In genomic region chr3:75268576-75268975, GRCh38 we compare ENCODE assay signal across 7 cellular contexts.
DNase-seq lines count a peak whose midpoint lies in the region; ATAC-seq, FAIRE-seq and TF ChIP-seq lines count a peak whose summit lies in the region.
"Not testable (repeated sequence)": the region's sequence is repeated elsewhere in the genome, so short reads cannot be mapped to it uniquely, and the experiment has no call there.

No MANE protein-coding gene starts in this region.

- not testable (repeated sequence) for H3K23me2 ChIP-seq in H1 (ENCODE audit: low read depth, low read length)

- SMC1A ChIA-PET in GM12878 (lab: Charles Lee; ENCODE audit: uncharacterized antibody, unreplicated experiment) = not testable (repeated sequence)

- CTCF ChIA-PET in A549 (lab: Yijun Ruan, JAX) (interaction anchor here (1.0 kb wide), 1 partner anchor 312 kb away, joined by 3 read pairs; no protein-coding TSS in a partner anchor), H1 (lab: Charles Lee; ENCODE audit: partially characterized antibody) (interaction anchor here (1.3 to 3.2 kb wide), 2 partner anchors 10 to 93 kb away, joined by 3 to 11 read pairs; no protein-coding TSS in a partner anchor)
- CTCF ChIA-PET in GM12878 (lab: Yijun Ruan, JAX) = not testable (repeated sequence)

- not testable (repeated sequence) for DNase-seq in A549 (ENCODE audit: low read depth in 1 of 2, low spot score in 1 of 2); GM18507 (ENCODE audit: extremely low spot score, insufficient read length, low read depth); GM12878 (ENCODE audit: low read depth, low spot score); H1 (ENCODE audit: low read depth in 1 of 2, low spot score in 2 of 2); keratinocyte (ENCODE audit: low read depth, low spot score)
- DNase-seq in NCI-H1048 (lab: John Stamatoyannopoulos, UW) (peak; percentile 53), SK-MEL-5 (ENCODE audit: low read depth, low spot score) (peak; percentile 78)

- not testable (repeated sequence) for H3K4me1 ChIP-seq in A549; GM12878 (ENCODE audit: control insufficient read depth, insufficient read depth, low read length); H1 (replicated peaks in 1 of 4; ENCODE audit: control insufficient read depth in 3 of 4, insufficient read depth in 4 of 4, low read length in 3 of 4); keratinocyte (ENCODE audit: control insufficient read depth, extremely low read depth, insufficient read depth, low read length)

- intact Hi-C loops in GM12878 (cut with micrococcal nuclease; ENCODE audit: unreplicated experiment) = not testable (repeated sequence)

- H3K27ac ChIP-seq in A549; GM12878 (ENCODE audit: control insufficient read depth, insufficient read depth); H1 (ENCODE audit: low read depth, low read length); keratinocyte (ENCODE audit: control insufficient read depth, insufficient read depth, low read length): not testable (repeated sequence)

- not testable (repeated sequence) for H4K20me1 ChIP-seq in GM12878 (ENCODE audit: control insufficient read depth, insufficient read depth); H1 (replicated peaks in 1 of 2; ENCODE audit: control insufficient read depth in 1 of 2, insufficient read depth in 2 of 2, low read length in 2 of 2); keratinocyte (ENCODE audit: control insufficient read depth, extremely low read depth, insufficient read depth, low read length)

- H3K4me2 ChIP-seq in A549; GM12878 (ENCODE audit: control insufficient read depth, insufficient read depth); H1 (ENCODE audit: insufficient read depth in 1 of 2, low read depth in 2 of 2, low read length in 2 of 2); keratinocyte (ENCODE audit: control insufficient read depth, extremely low read depth, insufficient read depth, low read depth, low read length): not testable (repeated sequence)

- TF ChIP-seq RAD21 in A549 (conservative IDR thresholded peaks at IDR 0.05 in 1 of 2, IDR thresholded peaks at IDR 0.05 in 1 of 2); GM12878 (IDR thresholded peaks at IDR 0.05; ENCODE audit: insufficient read depth, low read depth, low read length); H1 (IDR thresholded peaks at IDR 0.05 in 1 of 2, conservative IDR thresholded peaks at IDR 0.05 in 1 of 2; ENCODE audit: low read depth in 2 of 2, low read length in 2 of 2): not testable (repeated sequence)

- H2BK120ac ChIP-seq in H1 (replicated peaks; ENCODE audit: low read depth, low read length) = not testable (repeated sequence)

- H2BK15ac ChIP-seq in H1 (ENCODE audit: low read length) = not testable (repeated sequence)

- TF ChIP-seq CTCF in A549 (IDR thresholded peaks at IDR 0.05); GM12878 (IDR thresholded peaks at IDR 0.05 in 2 of 3, conservative IDR thresholded peaks at IDR 0.05 in 1 of 3; ENCODE audit: control insufficient read depth in 2 of 3, extremely low read depth in 1 of 3, insufficient read depth in 1 of 3, low read depth in 3 of 3, low read length in 3 of 3); H1 (IDR thresholded peaks at IDR 0.05; ENCODE audit: control extremely low read depth in 1 of 3, insufficient read depth in 1 of 3, low read depth in 1 of 3, low read length in 3 of 3); keratinocyte (optimal IDR thresholded peaks at IDR 0.05 in 1 of 3, IDR thresholded peaks at IDR 0.05 in 1 of 3, conservative IDR thresholded peaks at IDR 0.05 in 1 of 3; ENCODE audit: extremely low read depth in 1 of 3, insufficient read depth in 2 of 3, low read length in 3 of 3): not testable (repeated sequence)

- H3K4ac ChIP-seq in H1 (replicated peaks; ENCODE audit: insufficient read length, low read depth, low read length) = not testable (repeated sequence)

- H3K23ac ChIP-seq in H1 (ENCODE audit: insufficient read length) = not testable (repeated sequence)

- 59% methylated on average over 2 of the region's 2 CpGs for WGBS in A549 (ENCODE audit: missing lambda C conversion rate)
- 47% methylated on average over 2 of the region's 2 CpGs for WGBS in GM12878 (ENCODE audit: insufficient coverage, insufficient replicate concordance, low lambda C conversion rate, missing lambda C conversion rate)
- 98% methylated on average over 2 of the region's 2 CpGs; no CpG with 5 or more reads in 1 of the 2 experiments for WGBS in H1 (ENCODE audit: extremely low coverage in 1 of 2, insufficient coverage in 1 of 2, insufficient read length in 1 of 2, insufficient replicate concordance in 2 of 2, low coverage in 1 of 2, low lambda C conversion rate in 2 of 2, missing lambda C conversion rate in 1 of 2), 2 experiments

- not testable (repeated sequence) for ATAC-seq in A549, GM12878

- not testable (repeated sequence) for H2AK5ac ChIP-seq in H1 (ENCODE audit: low read depth, low read length)

- in situ Hi-C loops in SK-MEL-5 (cut with HindIII; ENCODE audit: low pct_unique_long_range_greater_than_20kb, low sequenced_read_pairs); GM12878 (cut with MboI): not testable (repeated sequence)

- H3K36me3 ChIP-seq in GM12878 (ENCODE audit: control insufficient read depth in 2 of 2, insufficient read depth in 2 of 2, low read length in 1 of 2); H1 (ENCODE audit: control insufficient read depth in 2 of 4, insufficient read depth in 4 of 4, low read length in 3 of 4); keratinocyte (ENCODE audit: control insufficient read depth in 2 of 2, extremely low read depth in 1 of 2, insufficient read depth in 2 of 2, low read length in 2 of 2): not testable (repeated sequence)

- not testable (repeated sequence) for H3K14ac ChIP-seq in H1 (ENCODE audit: insufficient read length)

- not testable (repeated sequence) for H2BK20ac ChIP-seq in H1 (ENCODE audit: low read length)

- not testable (repeated sequence) for H4K91ac ChIP-seq in H1 (replicated peaks; ENCODE audit: insufficient read length, low read length)

- not testable (repeated sequence) for BruUV-seq in GM12878 (replicated peaks; lab: Mats Ljungman, UMichigan)

- not testable (repeated sequence) for H2AFZ ChIP-seq in GM12878 (ENCODE audit: control insufficient read depth, low read depth, low read length); keratinocyte (ENCODE audit: control insufficient read depth, low read length)
- H2AFZ ChIP-seq in H1 (ENCODE audit: low read length) = 0 out of 2 replicates have a peak overlapping the region, but pooled peaks have one; percentile 62

- TF ChIP-seq POLR2A in A549 (IDR thresholded peaks at IDR 0.05; ENCODE audit: low read length); GM12878 (IDR thresholded peaks at IDR 0.05; ENCODE audit: low read depth, low read length); H1 (IDR thresholded peaks at IDR 0.05; ENCODE audit: control extremely low read depth in 1 of 2, low read depth in 2 of 2, low read length in 2 of 2): not testable (repeated sequence)

- not testable (repeated sequence) for H3K18ac ChIP-seq in H1 (ENCODE audit: extremely low read depth, low read length)

- not testable (repeated sequence) for H3K4me3 ChIP-seq in A549; GM12878; H1 (ENCODE audit: extremely low read depth in 1 of 4, insufficient read depth in 2 of 4, low read depth in 3 of 4, low read length in 4 of 4); keratinocyte (ENCODE audit: control insufficient read depth in 2 of 3, extremely low read depth in 1 of 3, insufficient read depth in 2 of 3, low read depth in 1 of 3, low read length in 3 of 3)

- POLR2A ChIA-PET in A549 (lab: Yijun Ruan, JAX); GM12878 (lab: Charles Lee); H1 (lab: Charles Lee; ENCODE audit: partially characterized antibody): not testable (repeated sequence)

- dilution Hi-C loops in keratinocyte (cut with MboI; ENCODE audit: extremely low pct_ligation_motif_present, low sequenced_read_pairs) = not testable (repeated sequence)

- not testable (repeated sequence) for H4K8ac ChIP-seq in H1 (ENCODE audit: extremely low read depth, insufficient read depth, low read length)

- RAD21 ChIA-PET in GM12878 (lab: Charles Lee; ENCODE audit: unreplicated experiment) = not testable (repeated sequence)

- H3K27me3 ChIP-seq in GM12878 (replicated peaks in 1 of 2; ENCODE audit: control insufficient read depth in 2 of 2, insufficient read depth in 2 of 2, low read length in 1 of 2); H1 (replicated peaks in 1 of 4; ENCODE audit: control insufficient read depth in 3 of 4, extremely low read depth in 1 of 4, insufficient read depth in 3 of 4, low read length in 3 of 4); keratinocyte (ENCODE audit: control insufficient read depth, extremely low read depth, insufficient read depth, low read length): not testable (repeated sequence)

- not testable (repeated sequence) for H4K5ac ChIP-seq in H1 (ENCODE audit: insufficient read length, low read depth, low read length)

- H3K79me2 ChIP-seq in GM12878 (ENCODE audit: control insufficient read depth, insufficient read depth, low read length); H1 (ENCODE audit: control insufficient read depth in 1 of 2, insufficient read depth in 2 of 2, low read length in 2 of 2); keratinocyte (ENCODE audit: control insufficient read depth, insufficient read depth, low read length): not testable (repeated sequence)

- FAIRE-seq in A549 (lab: Jason Lieb, UNC) (peak; percentile 78), GM18507 (lab: Jason Lieb, UNC) (peak; percentile 54), GM12878 (lab: Jason Lieb, UNC) (peak; percentile 18), keratinocyte (lab: Jason Lieb, UNC) (peak; percentile 78)
- FAIRE-seq in H1 (lab: Jason Lieb, UNC) = not testable (repeated sequence)

- TF ChIP-seq EP300 in A549 (IDR thresholded peaks at IDR 0.05); GM12878 (IDR thresholded peaks at IDR 0.05; ENCODE audit: borderline replicate concordance in 1 of 2, control insufficient read depth in 1 of 2, low read depth in 2 of 2, low read length in 2 of 2); H1 (IDR thresholded peaks at IDR 0.05; ENCODE audit: borderline replicate concordance in 1 of 2, low read depth in 2 of 2, low read length in 2 of 2): not testable (repeated sequence)

- not testable (repeated sequence) for H3K56ac ChIP-seq in H1 (replicated peaks; ENCODE audit: insufficient read length, low read depth, low read length)

- H3K79me1 ChIP-seq in H1 (ENCODE audit: low read depth, low read length) = not testable (repeated sequence)

- H3K9me1 ChIP-seq in keratinocyte (ENCODE audit: control insufficient read depth, extremely low read depth, insufficient read depth, low read length) = not testable (repeated sequence)

- not testable (repeated sequence) for H2BK5ac ChIP-seq in H1 (ENCODE audit: low read depth, low read length)

- H2BK12ac ChIP-seq in H1 (ENCODE audit: low read depth, low read length) = not testable (repeated sequence)

- H3K9ac ChIP-seq in GM12878 (ENCODE audit: control insufficient read depth, insufficient read depth, low read length); H1 (replicated peaks in 1 of 4; ENCODE audit: extremely low read depth in 1 of 4, low read depth in 3 of 4, low read length in 3 of 4); keratinocyte (ENCODE audit: control insufficient read depth, extremely low read depth, insufficient read depth, low read length): not testable (repeated sequence)

- not testable (repeated sequence) for H3K9me3 ChIP-seq in A549; GM12878 (replicated peaks; ENCODE audit: control insufficient read depth, insufficient read depth, low read length); H1 (ENCODE audit: insufficient read depth in 2 of 2, low read depth in 1 of 2, low read length in 1 of 2); keratinocyte (ENCODE audit: control insufficient read depth, low read depth, low read length)
